1 cellular context compared by ENCODE assay signal in the genomic region with DNA sequence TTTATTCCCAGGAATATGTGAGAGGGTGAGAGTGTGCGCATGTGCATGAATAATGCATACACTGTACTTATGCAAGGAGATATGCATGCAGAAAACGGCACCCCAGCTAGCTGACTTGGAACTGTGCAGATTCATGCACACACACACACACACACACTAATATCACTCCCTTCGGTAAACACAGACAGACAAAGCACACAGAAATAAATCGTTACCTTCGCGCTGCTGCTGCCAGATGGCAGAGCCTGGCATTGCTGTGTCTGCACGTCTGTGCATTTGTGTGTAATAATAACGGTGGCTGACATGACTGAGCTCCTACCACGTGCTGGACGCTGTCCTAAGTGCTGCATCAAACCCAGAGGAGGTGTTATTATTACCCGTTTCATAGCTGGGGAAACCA.
TF ChIP-seq lines count a peak whose summit lies in the region.

No MANE protein-coding gene starts in this region.

TF ChIP-seq in GM23338, 12 proteins besides CTCF, POLR2A, EP300 and RAD21 (continued from another document):
- TF ChIP-seq, protein P1, sequence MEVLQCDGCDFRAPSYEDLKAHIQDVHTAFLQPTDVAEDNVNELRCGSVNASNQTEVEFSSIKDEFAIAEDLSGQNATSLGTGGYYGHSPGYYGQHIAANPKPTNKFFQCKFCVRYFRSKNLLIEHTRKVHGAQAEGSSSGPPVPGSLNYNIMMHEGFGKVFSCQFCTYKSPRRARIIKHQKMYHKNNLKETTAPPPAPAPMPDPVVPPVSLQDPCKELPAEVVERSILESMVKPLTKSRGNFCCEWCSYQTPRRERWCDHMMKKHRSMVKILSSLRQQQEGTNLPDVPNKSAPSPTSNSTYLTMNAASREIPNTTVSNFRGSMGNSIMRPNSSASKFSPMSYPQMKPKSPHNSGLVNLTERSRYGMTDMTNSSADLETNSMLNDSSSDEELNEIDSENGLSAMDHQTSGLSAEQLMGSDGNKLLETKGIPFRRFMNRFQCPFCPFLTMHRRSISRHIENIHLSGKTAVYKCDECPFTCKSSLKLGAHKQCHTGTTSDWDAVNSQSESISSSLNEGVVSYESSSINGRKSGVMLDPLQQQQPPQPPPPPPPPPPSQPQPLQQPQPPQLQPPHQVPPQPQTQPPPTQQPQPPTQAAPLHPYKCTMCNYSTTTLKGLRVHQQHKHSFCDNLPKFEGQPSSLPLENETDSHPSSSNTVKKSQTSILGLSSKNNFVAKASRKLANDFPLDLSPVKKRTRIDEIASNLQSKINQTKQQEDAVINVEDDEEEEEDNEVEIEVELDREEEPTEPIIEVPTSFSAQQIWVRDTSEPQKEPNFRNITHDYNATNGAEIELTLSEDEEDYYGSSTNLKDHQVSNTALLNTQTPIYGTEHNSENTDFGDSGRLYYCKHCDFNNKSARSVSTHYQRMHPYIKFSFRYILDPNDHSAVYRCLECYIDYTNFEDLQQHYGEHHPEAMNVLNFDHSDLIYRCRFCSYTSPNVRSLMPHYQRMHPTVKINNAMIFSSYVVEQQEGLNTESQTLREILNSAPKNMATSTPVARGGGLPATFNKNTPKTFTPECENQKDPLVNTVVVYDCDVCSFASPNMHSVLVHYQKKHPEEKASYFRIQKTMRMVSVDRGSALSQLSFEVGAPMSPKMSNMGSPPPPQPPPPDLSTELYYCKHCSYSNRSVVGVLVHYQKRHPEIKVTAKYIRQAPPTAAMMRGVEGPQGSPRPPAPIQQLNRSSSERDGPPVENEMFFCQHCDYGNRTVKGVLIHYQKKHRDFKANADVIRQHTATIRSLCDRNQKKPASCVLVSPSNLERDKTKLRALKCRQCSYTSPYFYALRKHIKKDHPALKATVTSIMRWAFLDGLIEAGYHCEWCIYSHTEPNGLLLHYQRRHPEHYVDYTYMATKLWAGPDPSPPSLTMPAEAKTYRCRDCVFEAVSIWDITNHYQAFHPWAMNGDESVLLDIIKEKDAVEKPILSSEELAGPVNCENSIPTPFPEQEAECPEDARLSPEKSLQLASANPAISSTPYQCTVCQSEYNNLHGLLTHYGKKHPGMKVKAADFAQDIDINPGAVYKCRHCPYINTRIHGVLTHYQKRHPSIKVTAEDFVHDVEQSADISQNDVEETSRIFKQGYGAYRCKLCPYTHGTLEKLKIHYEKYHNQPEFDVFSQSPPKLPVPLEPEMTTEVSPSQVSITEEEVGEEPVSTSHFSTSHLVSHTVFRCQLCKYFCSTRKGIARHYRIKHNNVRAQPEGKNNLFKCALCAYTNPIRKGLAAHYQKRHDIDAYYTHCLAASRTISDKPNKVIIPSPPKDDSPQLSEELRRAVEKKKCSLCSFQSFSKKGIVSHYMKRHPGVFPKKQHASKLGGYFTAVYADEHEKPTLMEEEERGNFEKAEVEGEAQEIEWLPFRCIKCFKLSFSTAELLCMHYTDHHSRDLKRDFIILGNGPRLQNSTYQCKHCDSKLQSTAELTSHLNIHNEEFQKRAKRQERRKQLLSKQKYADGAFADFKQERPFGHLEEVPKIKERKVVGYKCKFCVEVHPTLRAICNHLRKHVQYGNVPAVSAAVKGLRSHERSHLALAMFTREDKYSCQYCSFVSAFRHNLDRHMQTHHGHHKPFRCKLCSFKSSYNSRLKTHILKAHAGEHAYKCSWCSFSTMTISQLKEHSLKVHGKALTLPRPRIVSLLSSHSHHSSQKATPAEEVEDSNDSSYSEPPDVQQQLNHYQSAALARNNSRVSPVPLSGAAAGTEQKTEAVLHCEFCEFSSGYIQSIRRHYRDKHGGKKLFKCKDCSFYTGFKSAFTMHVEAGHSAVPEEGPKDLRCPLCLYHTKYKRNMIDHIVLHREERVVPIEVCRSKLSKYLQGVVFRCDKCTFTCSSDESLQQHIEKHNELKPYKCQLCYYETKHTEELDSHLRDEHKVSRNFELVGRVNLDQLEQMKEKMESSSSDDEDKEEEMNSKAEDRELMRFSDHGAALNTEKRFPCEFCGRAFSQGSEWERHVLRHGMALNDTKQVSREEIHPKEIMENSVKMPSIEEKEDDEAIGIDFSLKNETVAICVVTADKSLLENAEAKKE (CRISPR knock-in tag; IDR thresholded peaks at IDR 0.05): no peak
- TF ChIP-seq STAT1 (IDR thresholded peaks at IDR 0.05; ENCODE audit: unreplicated experiment) (no peak), JUNB (IDR thresholded peaks at IDR 0.05; ENCODE audit: unreplicated experiment) (no peak), NANOG (IDR thresholded peaks at IDR 0.05; ENCODE audit: borderline replicate concordance) (no peak)
- TF ChIP-seq, protein P2, sequence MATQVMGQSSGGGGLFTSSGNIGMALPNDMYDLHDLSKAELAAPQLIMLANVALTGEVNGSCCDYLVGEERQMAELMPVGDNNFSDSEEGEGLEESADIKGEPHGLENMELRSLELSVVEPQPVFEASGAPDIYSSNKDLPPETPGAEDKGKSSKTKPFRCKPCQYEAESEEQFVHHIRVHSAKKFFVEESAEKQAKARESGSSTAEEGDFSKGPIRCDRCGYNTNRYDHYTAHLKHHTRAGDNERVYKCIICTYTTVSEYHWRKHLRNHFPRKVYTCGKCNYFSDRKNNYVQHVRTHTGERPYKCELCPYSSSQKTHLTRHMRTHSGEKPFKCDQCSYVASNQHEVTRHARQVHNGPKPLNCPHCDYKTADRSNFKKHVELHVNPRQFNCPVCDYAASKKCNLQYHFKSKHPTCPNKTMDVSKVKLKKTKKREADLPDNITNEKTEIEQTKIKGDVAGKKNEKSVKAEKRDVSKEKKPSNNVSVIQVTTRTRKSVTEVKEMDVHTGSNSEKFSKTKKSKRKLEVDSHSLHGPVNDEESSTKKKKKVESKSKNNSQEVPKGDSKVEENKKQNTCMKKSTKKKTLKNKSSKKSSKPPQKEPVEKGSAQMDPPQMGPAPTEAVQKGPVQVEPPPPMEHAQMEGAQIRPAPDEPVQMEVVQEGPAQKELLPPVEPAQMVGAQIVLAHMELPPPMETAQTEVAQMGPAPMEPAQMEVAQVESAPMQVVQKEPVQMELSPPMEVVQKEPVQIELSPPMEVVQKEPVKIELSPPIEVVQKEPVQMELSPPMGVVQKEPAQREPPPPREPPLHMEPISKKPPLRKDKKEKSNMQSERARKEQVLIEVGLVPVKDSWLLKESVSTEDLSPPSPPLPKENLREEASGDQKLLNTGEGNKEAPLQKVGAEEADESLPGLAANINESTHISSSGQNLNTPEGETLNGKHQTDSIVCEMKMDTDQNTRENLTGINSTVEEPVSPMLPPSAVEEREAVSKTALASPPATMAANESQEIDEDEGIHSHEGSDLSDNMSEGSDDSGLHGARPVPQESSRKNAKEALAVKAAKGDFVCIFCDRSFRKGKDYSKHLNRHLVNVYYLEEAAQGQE (IDR thresholded peaks at IDR 0.05; ENCODE audit: unreplicated experiment): no peak
